Comparison of ENCODE assay signal across 1 cellular context in genomic region chr10:68074775-68075549, GRCh38.
TF ChIP-seq lines count a peak whose summit lies in the region.

Gene HERC4 (minus strand): TSS chr10:68075283. CDS start chr10:68073108, 2,175 bp downstream.

TF ChIP-seq in HepG2, 621 proteins besides CTCF, POLR2A, EP300 and RAD21 (continued from another document and continues in another):
- TF ChIP-seq, protein P1, sequence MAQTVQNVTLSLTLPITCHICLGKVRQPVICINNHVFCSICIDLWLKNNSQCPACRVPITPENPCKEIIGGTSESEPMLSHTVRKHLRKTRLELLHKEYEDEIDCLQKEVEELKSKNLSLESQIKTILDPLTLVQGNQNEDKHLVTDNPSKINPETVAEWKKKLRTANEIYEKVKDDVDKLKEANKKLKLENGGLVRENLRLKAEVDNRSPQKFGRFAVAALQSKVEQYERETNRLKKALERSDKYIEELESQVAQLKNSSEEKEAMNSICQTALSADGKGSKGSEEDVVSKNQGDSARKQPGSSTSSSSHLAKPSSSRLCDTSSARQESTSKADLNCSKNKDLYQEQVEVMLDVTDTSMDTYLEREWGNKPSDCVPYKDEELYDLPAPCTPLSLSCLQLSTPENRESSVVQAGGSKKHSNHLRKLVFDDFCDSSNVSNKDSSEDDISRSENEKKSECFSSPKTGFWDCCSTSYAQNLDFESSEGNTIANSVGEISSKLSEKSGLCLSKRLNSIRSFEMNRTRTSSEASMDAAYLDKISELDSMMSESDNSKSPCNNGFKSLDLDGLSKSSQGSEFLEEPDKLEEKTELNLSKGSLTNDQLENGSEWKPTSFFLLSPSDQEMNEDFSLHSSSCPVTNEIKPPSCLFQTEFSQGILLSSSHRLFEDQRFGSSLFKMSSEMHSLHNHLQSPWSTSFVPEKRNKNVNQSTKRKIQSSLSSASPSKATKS (CRISPR knock-in tag; IDR thresholded peaks at IDR 0.05): peak; percentile 69; the same call in 1 of the 2 replicates
- peak; percentile 67; the same call in 1 of the 2 replicates for TF ChIP-seq ZBTB20 (CRISPR knock-in tag; IDR thresholded peaks at IDR 0.05; ENCODE audit: borderline replicate concordance, low read depth)
- no peak for TF ChIP-seq U2AF2 (IDR thresholded peaks at IDR 0.05; ENCODE audit: low read depth, low read length)
- TF ChIP-seq GABPA (IDR thresholded peaks at IDR 0.05; ENCODE audit: low read depth, low read length): peak; percentile 74
- peak; percentile 84 for TF ChIP-seq GABPA (CRISPR knock-in tag; IDR thresholded peaks at IDR 0.05; ENCODE audit: low read depth)
- peak; percentile 43; the same call in 1 of the 2 replicates for TF ChIP-seq ZNF367 (CRISPR knock-in tag; IDR thresholded peaks at IDR 0.05; ENCODE audit: borderline replicate concordance)
- 0 out of 2 replicates have a peak, but pooled peaks have one; percentile 9 for TF ChIP-seq RXRB (CRISPR knock-in tag; IDR thresholded peaks at IDR 0.05; ENCODE audit: borderline replicate concordance)
- TF ChIP-seq ZNF883 (CRISPR knock-in tag; IDR thresholded peaks at IDR 0.05; ENCODE audit: not compliant biosample characterization): peak; percentile 56
- no peak for TF ChIP-seq GPN1 (CRISPR knock-in tag; IDR thresholded peaks at IDR 0.05; ENCODE audit: borderline replicate concordance)
- TF ChIP-seq TGIF2 (CRISPR knock-in tag; IDR thresholded peaks at IDR 0.05): 0 out of 2 replicates have a peak, but pooled peaks have one; percentile 61
- TF ChIP-seq ZNF224 (CRISPR knock-in tag; IDR thresholded peaks at IDR 0.05): no peak
- no peak for TF ChIP-seq ZNF205 (CRISPR knock-in tag; IDR thresholded peaks at IDR 0.05)
- TF ChIP-seq YEATS4 (CRISPR knock-in tag; IDR thresholded peaks at IDR 0.05; ENCODE audit: borderline replicate concordance): peak; percentile 68
- peak; percentile 94 for TF ChIP-seq ZNF891 (CRISPR knock-in tag; IDR thresholded peaks at IDR 0.05)
- no peak for TF ChIP-seq NFATC3 (CRISPR knock-in tag; IDR thresholded peaks at IDR 0.05)
- peak; percentile 88 for TF ChIP-seq ZFX (CRISPR knock-in tag; IDR thresholded peaks at IDR 0.05; ENCODE audit: low read depth)
- peak; percentile 92 for TF ChIP-seq MAX (IDR thresholded peaks at IDR 0.05)
- TF ChIP-seq SP4 (CRISPR knock-in tag; IDR thresholded peaks at IDR 0.05): no peak
- TF ChIP-seq ZNF274 (CRISPR knock-in tag; IDR thresholded peaks at IDR 0.05): peak; percentile 64; the same call in 1 of the 2 replicates
- TF ChIP-seq SP1 (IDR thresholded peaks at IDR 0.05): no peak
- peak; percentile 24; the same call in 1 of the 2 replicates for TF ChIP-seq SP1 (CRISPR knock-in tag; IDR thresholded peaks at IDR 0.05)
- peak; percentile 75; the same call in 1 of the 2 replicates for TF ChIP-seq MTA1 (CRISPR knock-in tag; IDR thresholded peaks at IDR 0.05; ENCODE audit: borderline replicate concordance)
- TF ChIP-seq ZBTB2 (CRISPR knock-in tag; IDR thresholded peaks at IDR 0.05; ENCODE audit: low read depth): peak; percentile 85
- peak; percentile 19; the same call in 1 of the 2 replicates for TF ChIP-seq TBX2 (CRISPR knock-in tag; IDR thresholded peaks at IDR 0.05; ENCODE audit: borderline replicate concordance)
- peak; percentile 60 for TF ChIP-seq HNRNPK (IDR thresholded peaks at IDR 0.05; ENCODE audit: low read depth, low read length, poor library complexity, severe bottlenecking)
- TF ChIP-seq ZNF317 (CRISPR knock-in tag; IDR thresholded peaks at IDR 0.05): peak; percentile 14; the same call in 1 of the 2 replicates
- peak; percentile 11 for TF ChIP-seq MEIS1 (CRISPR knock-in tag; IDR thresholded peaks at IDR 0.05; ENCODE audit: borderline replicate concordance)
- no peak for TF ChIP-seq KIAA2018 (CRISPR knock-in tag; IDR thresholded peaks at IDR 0.05; ENCODE audit: borderline replicate concordance)
- peak; percentile 54 for TF ChIP-seq RXRA (CRISPR knock-in tag; IDR thresholded peaks at IDR 0.05)
- TF ChIP-seq ZSCAN21 (CRISPR knock-in tag; IDR thresholded peaks at IDR 0.05; ENCODE audit: borderline replicate concordance): peak; percentile 84; the same call in 1 of the 2 replicates
- TF ChIP-seq GFI1 (CRISPR knock-in tag; IDR thresholded peaks at IDR 0.05; ENCODE audit: borderline replicate concordance): peak; percentile 66; the same call in 1 of the 2 replicates
- TF ChIP-seq, protein P2, sequence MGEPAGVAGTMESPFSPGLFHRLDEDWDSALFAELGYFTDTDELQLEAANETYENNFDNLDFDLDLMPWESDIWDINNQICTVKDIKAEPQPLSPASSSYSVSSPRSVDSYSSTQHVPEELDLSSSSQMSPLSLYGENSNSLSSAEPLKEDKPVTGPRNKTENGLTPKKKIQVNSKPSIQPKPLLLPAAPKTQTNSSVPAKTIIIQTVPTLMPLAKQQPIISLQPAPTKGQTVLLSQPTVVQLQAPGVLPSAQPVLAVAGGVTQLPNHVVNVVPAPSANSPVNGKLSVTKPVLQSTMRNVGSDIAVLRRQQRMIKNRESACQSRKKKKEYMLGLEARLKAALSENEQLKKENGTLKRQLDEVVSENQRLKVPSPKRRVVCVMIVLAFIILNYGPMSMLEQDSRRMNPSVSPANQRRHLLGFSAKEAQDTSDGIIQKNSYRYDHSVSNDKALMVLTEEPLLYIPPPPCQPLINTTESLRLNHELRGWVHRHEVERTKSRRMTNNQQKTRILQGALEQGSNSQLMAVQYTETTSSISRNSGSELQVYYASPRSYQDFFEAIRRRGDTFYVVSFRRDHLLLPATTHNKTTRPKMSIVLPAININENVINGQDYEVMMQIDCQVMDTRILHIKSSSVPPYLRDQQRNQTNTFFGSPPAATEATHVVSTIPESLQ (CRISPR knock-in tag; conservative IDR thresholded peaks at IDR 0.05): 0 out of 2 replicates have a peak, but pooled peaks have one; percentile 60
- TF ChIP-seq ZFP90 (CRISPR knock-in tag; IDR thresholded peaks at IDR 0.05; ENCODE audit: borderline replicate concordance): peak; percentile 70; the same call in 1 of the 2 replicates
- 0 out of 2 replicates have a peak, but pooled peaks have one; percentile 66 for TF ChIP-seq KLF9 (CRISPR knock-in tag; IDR thresholded peaks at IDR 0.05; ENCODE audit: low read depth)
- peak; percentile 54; the same call in 1 of the 2 replicates for TF ChIP-seq ZNF558 (CRISPR knock-in tag; IDR thresholded peaks at IDR 0.05; ENCODE audit: borderline replicate concordance)
- no peak for TF ChIP-seq ZNF124 (CRISPR knock-in tag; IDR thresholded peaks at IDR 0.05)
- TF ChIP-seq HDAC1 (CRISPR knock-in tag; IDR thresholded peaks at IDR 0.05): peak; percentile 74
- TF ChIP-seq, protein P3, sequence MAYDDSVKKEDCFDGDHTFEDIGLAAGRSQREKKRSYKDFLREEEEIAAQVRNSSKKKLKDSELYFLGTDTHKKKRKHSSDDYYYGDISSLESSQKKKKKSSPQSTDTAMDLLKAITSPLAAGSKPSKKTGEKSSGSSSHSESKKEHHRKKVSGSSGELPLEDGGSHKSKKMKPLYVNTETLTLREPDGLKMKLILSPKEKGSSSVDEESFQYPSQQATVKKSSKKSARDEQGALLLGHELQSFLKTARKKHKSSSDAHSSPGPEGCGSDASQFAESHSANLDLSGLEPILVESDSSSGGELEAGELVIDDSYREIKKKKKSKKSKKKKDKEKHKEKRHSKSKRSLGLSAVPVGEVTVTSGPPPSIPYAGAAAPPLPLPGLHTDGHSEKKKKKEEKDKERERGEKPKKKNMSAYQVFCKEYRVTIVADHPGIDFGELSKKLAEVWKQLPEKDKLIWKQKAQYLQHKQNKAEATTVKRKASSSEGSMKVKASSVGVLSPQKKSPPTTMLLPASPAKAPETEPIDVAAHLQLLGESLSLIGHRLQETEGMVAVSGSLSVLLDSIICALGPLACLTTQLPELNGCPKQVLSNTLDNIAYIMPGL (CRISPR knock-in tag; IDR thresholded peaks at IDR 0.05; ENCODE audit: borderline replicate concordance in 1 of 2, low read depth in 1 of 2): peak; percentile 17 to 84; a peak in 3 of 4 replicates
- TF ChIP-seq ZNF878 (CRISPR knock-in tag; IDR thresholded peaks at IDR 0.05): peak; percentile 76; the same call in 1 of the 2 replicates
- TF ChIP-seq, protein P4, sequence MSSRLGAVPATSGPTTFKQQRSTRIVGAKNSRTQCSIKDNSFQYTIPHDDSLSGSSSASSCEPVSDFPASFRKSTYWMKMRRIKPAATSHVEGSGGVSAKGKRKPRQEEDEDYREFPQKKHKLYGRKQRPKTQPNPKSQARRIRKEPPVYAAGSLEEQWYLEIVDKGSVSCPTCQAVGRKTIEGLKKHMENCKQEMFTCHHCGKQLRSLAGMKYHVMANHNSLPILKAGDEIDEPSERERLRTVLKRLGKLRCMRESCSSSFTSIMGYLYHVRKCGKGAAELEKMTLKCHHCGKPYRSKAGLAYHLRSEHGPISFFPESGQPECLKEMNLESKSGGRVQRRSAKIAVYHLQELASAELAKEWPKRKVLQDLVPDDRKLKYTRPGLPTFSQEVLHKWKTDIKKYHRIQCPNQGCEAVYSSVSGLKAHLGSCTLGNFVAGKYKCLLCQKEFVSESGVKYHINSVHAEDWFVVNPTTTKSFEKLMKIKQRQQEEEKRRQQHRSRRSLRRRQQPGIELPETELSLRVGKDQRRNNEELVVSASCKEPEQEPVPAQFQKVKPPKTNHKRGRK (CRISPR knock-in tag; IDR thresholded peaks at IDR 0.05): 0 out of 2 replicates have a peak, but pooled peaks have one; percentile 43
- TF ChIP-seq NR2C2 (CRISPR knock-in tag; IDR thresholded peaks at IDR 0.05; ENCODE audit: borderline replicate concordance): peak; percentile 80
- 0 out of 2 replicates have a peak, but pooled peaks have one; percentile 40 for TF ChIP-seq SIN3A (IDR thresholded peaks at IDR 0.05; ENCODE audit: borderline replicate concordance, low read depth, low read length)
- no peak for TF ChIP-seq FUBP1 (CRISPR knock-in tag; IDR thresholded peaks at IDR 0.05; ENCODE audit: borderline replicate concordance)
